24 cellular contexts compared by ENCODE assay signal in the genomic region with DNA sequence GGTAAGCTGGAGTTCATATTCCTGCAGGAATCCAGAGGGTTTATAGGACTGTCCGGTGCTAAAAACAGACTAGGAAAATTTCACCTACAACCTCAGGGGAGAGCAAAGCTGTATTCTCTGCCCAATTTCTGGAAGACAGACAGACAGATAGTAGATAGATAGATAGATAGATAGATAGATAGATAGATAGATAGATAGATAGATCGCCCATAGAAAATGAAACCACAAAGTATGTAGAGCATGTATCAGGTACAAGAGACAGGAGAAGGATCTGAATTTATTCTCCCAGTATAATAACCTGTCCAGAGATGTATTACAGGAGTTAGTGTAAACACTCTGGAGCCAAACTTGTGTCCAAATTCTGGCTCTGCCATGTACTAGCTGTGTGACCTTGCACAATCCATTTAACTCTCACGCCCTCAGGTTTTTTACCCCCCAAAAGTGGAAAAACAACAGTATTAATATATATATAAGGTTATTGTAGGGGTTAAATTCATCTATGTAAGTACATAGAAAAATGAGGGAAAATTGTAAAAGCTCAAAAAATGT. TPM values are rescaled to one million over a fixed set of nuclear protein-coding genes. Genes with fewer than 3 reads are reported as not detected.
"Had no signal": no experiment of that assay in that cellular context is flagged by ENCODE, and none has a peak within 500 bp of the region (broad histone marks: within the 10 kb centered on the region; RNA-seq: fewer than 3 reads in every experiment).

No MANE protein-coding gene starts in this region.

- H3K9me3 Mint-ChIP-seq: activated CD4-positive, alpha-beta memory T cell treated with anti-CD3 and anti-CD28 coated beads for 36 hours; activated naive CD4-positive, alpha-beta T cell treated with anti-CD3 and anti-CD28 coated beads, Interleukin-2, amount 10 ng/mL, durations not matched to agents 7 days and 5 days; activated naive CD8-positive, alpha-beta T cell treated with anti-CD3 and anti-CD28 coated beads, Interleukin-2, amount 50 U/mL, for 24 hours; stimulated activated memory B cell treated with anti-CD40 and anti-IgM and Interleukin-4, amounts not matched to agents 10 μg/mL and 1 μg/mL and 100 μg/mL, for 72 hours had no signal

- H3K79me2 ChIP-seq: hepatocyte had no signal

- H3K27ac ChIP-seq: cardiac muscle cell, hepatocyte, stomach, testis, upper lobe of right lung had no signal

- H3K27me3 Mint-ChIP-seq: naive B cell; stimulated activated memory B cell treated with anti-CD40 and anti-IgM and Interleukin-4, amounts not matched to agents 10 μg/mL and 1 μg/mL and 100 μg/mL, for 72 hours; T-helper 17 cell had no signal

- H3K9me3 ChIP-seq: mucosa of descending colon, sigmoid colon, stomach, testis, upper lobe of right lung had no signal

- H3K4me3 ChIP-seq: cardiac muscle cell, hepatocyte, mucosa of descending colon, sigmoid colon, smooth muscle cell, stomach, testis, upper lobe of right lung had no signal

- H3K4me1 Mint-ChIP-seq: activated naive CD4-positive, alpha-beta T cell treated with anti-CD3 and anti-CD28 coated beads, Interleukin-2, amount 10 ng/mL, durations not matched to agents 7 days and 5 days; activated naive CD8-positive, alpha-beta T cell treated with anti-CD3 and anti-CD28 coated beads, Interleukin-2, amount 50 U/mL, for 24 hours had no signal

- H3K4me2 ChIP-seq: hepatocyte, smooth muscle cell had no signal

- ATAC-seq: activated naive CD8-positive, alpha-beta T cell treated with anti-CD3 and anti-CD28 coated beads, Interleukin-2, amount 50 U/mL, for 24 hours; left ventricle myocardium superior; mucosa of descending colon; stimulated activated memory B cell treated with anti-CD40 and anti-IgM and Interleukin-4, amounts not matched to agents 10 μg/mL and 1 μg/mL and 100 μg/mL, for 72 hours; T-helper 17 cell; upper lobe of right lung had no signal

- H3K27ac Mint-ChIP-seq: activated CD4-positive, alpha-beta memory T cell treated with anti-CD3 and anti-CD28 coated beads for 36 hours; activated naive CD4-positive, alpha-beta T cell treated with anti-CD3 and anti-CD28 coated beads, Interleukin-2, amount 10 ng/mL, durations not matched to agents 7 days and 5 days; activated naive CD8-positive, alpha-beta T cell treated with anti-CD3 and anti-CD28 coated beads, Interleukin-2, amount 50 U/mL, for 24 hours; stimulated activated memory B cell treated with anti-CD40 and anti-IgM and Interleukin-4, amounts not matched to agents 10 μg/mL and 1 μg/mL and 100 μg/mL, for 72 hours; T-helper 17 cell had no signal

- H3K36me3 Mint-ChIP-seq: activated CD4-positive, alpha-beta memory T cell treated with anti-CD3 and anti-CD28 coated beads for 36 hours; activated naive CD4-positive, alpha-beta T cell treated with anti-CD3 and anti-CD28 coated beads, Interleukin-2, amount 10 ng/mL, durations not matched to agents 7 days and 5 days; naive B cell; stimulated activated memory B cell treated with anti-CD40 and anti-IgM and Interleukin-4, amounts not matched to agents 10 μg/mL and 1 μg/mL and 100 μg/mL, for 72 hours had no signal

- H3K4me3 Mint-ChIP-seq: activated CD4-positive, alpha-beta memory T cell treated with anti-CD3 and anti-CD28 coated beads for 36 hours; activated naive CD4-positive, alpha-beta T cell treated with anti-CD3 and anti-CD28 coated beads, Interleukin-2, amount 10 ng/mL, durations not matched to agents 7 days and 5 days; activated naive CD8-positive, alpha-beta T cell treated with anti-CD3 and anti-CD28 coated beads, Interleukin-2, amount 50 U/mL, for 24 hours; naive B cell; stimulated activated memory B cell treated with anti-CD40 and anti-IgM and Interleukin-4, amounts not matched to agents 10 μg/mL and 1 μg/mL and 100 μg/mL, for 72 hours; T-helper 17 cell had no signal

- H2AFZ ChIP-seq: hepatocyte had no signal

- H3K36me3 ChIP-seq: cardiac muscle cell, upper lobe of right lung had no signal

- H3K4me1 ChIP-seq: sigmoid colon, upper lobe of right lung had no signal

- DNase-seq: activated CD4-positive, alpha-beta memory T cell treated with anti-CD3 and anti-CD28 coated beads for 36 hours; activated CD4-positive, alpha-beta T cell treated with anti-CD3 and anti-CD28 coated beads for 48 hours; activated CD4-positive, CD25-positive, alpha-beta regulatory T cell; activated effector memory CD4-positive, alpha-beta T cell treated with anti-CD3 and anti-CD28 coated beads, Interleukin-2, amount 50 U/mL, for 16 hours; activated naive CD4-positive, alpha-beta T cell treated with anti-CD3 and anti-CD28 coated beads, Interleukin-2, amount 10 ng/mL, durations not matched to agents 7 days and 5 days; activated naive CD8-positive, alpha-beta T cell treated with anti-CD3 and anti-CD28 coated beads, Interleukin-2, amount 50 U/mL, for 24 hours; cortex of kidney; kidney glomerular epithelial cell; left ventricle myocardium superior; mesendoderm; mucosa of descending colon; naive B cell; nucleus accumbens; sigmoid colon; stimulated activated CD4-positive, alpha-beta T cell treated with anti-CD3 and anti-CD28 coated beads, Interleukin-15, amount 100 ng/mL, for 24 hours; stomach; SW 1271; T-helper 17 cell; testis; upper lobe of right lung had no signal

- H3K27me3 ChIP-seq: cardiac muscle cell, hepatocyte, sigmoid colon, stomach, testis, upper lobe of right lung had no signal

RNA-seq across cellular contexts. Expression of a gene that starts 2.1 kb away (rescaled TPM):
- total RNA-seq: activated CD4-positive, alpha-beta memory T cell treated with anti-CD3 and anti-CD28 coated beads for 36 hours; cardiac muscle cell; smooth muscle cell had no signal
